25 cellular contexts compared by ENCODE assay signal in genomic region chr3:126107960-126108688, GRCh38. TPM values are rescaled to one million over a fixed set of nuclear protein-coding genes. Genes with fewer than 3 reads are reported as not detected.
DNase-seq lines count a peak whose midpoint lies in the region; ATAC-seq, FAIRE-seq and TF ChIP-seq lines count a peak whose summit lies in the region.
"Had no signal": no experiment of that assay in that cellular context is flagged by ENCODE, and none has a peak within 500 bp of the region (broad histone marks: within the 10 kb centered on the region; RNA-seq: fewer than 3 reads in every experiment).

No MANE protein-coding gene starts in this region.

- no peaks in the 10 kb centered on the region for H3K9me3 ChIP-seq in spleen
- H3K9me3 ChIP-seq: heart left ventricle, left lung, MG63 had no signal

- no peak for FAIRE-seq in bronchial epithelial cell (lab: Jason Lieb, UNC)

- H3K4me1 Mint-ChIP-seq in activated CD8-positive, alpha-beta memory T cell treated with anti-CD3 and anti-CD28 coated beads, Interleukin-2, amount 10 ng/mL, durations not matched to agents 7 days and 5 days, result peaks cover 3% of the 10 kb centered on the region
- H3K4me1 Mint-ChIP-seq in activated CD4-positive, alpha-beta T cell treated with anti-CD3 and anti-CD28 coated beads, Interleukin-2, amount 10 ng/mL, durations not matched to agents 24 days and 14 days, result no peaks in the 10 kb centered on the region

- intact Hi-C loops in spleen (cut with DNase I; ENCODE audit: low total_unique reads), result no loop called here
- intact Hi-C loops in activated CD4-positive, alpha-beta T cell treated with anti-CD3 and anti-CD28 coated beads, Interleukin-2, amount 10 ng/mL, durations not matched to agents 24 days and 14 days (cut with micrococcal nuclease), result no loop called here

- H3K4me3 Mint-ChIP-seq in activated CD8-positive, alpha-beta memory T cell treated with anti-CD3 and anti-CD28 coated beads, Interleukin-2, amount 10 ng/mL, durations not matched to agents 7 days and 5 days, result no peak overlapping the region
- no peak overlapping the region for H3K4me3 Mint-ChIP-seq in activated CD4-positive, alpha-beta T cell treated with anti-CD3 and anti-CD28 coated beads, Interleukin-2, amount 10 ng/mL, durations not matched to agents 24 days and 14 days
- H3K4me3 Mint-ChIP-seq: activated CD8-positive, alpha-beta T cell treated with anti-CD3 and anti-CD28 coated beads for 36 hours; CD8-positive, alpha-beta T cell; naive thymus-derived CD8-positive, alpha-beta T cell had no signal

- CTCF ChIA-PET in activated CD8-positive, alpha-beta memory T cell treated with anti-CD3 and anti-CD28 coated beads, Interleukin-2, amount 10 ng/mL, durations not matched to agents 7 days and 5 days (lab: Charles Lee), result no interaction called here

- no peaks in the 10 kb centered on the region for H3K27me3 Mint-ChIP-seq in activated CD8-positive, alpha-beta memory T cell treated with anti-CD3 and anti-CD28 coated beads, Interleukin-2, amount 10 ng/mL, durations not matched to agents 7 days and 5 days
- no peaks in the 10 kb centered on the region for H3K27me3 Mint-ChIP-seq in activated CD4-positive, alpha-beta T cell treated with anti-CD3 and anti-CD28 coated beads, Interleukin-2, amount 10 ng/mL, durations not matched to agents 24 days and 14 days
- H3K27me3 Mint-ChIP-seq: activated CD8-positive, alpha-beta T cell treated with anti-CD3 and anti-CD28 coated beads for 36 hours had no signal

- no peak for ATAC-seq in activated CD8-positive, alpha-beta memory T cell treated with anti-CD3 and anti-CD28 coated beads, Interleukin-2, amount 10 ng/mL, durations not matched to agents 7 days and 5 days
- ATAC-seq in GM19467 (IDR thresholded peaks at IDR 0.05; ENCODE audit: unreplicated experiment), result no peak
- ATAC-seq: activated CD8-positive, alpha-beta T cell treated with anti-CD3 and anti-CD28 coated beads for 36 hours; CD8-positive, alpha-beta T cell; heart left ventricle; left lung; naive thymus-derived CD8-positive, alpha-beta T cell had no signal

- H3K36me3 ChIP-seq in bronchial epithelial cell (ENCODE audit: control insufficient read depth, insufficient read depth, low read length), result no peaks in the 10 kb centered on the region
- H3K36me3 ChIP-seq in spleen, result no peaks in the 10 kb centered on the region
- H3K36me3 ChIP-seq: left lung, MG63 had no signal

- H3K27ac Mint-ChIP-seq in activated CD8-positive, alpha-beta memory T cell treated with anti-CD3 and anti-CD28 coated beads, Interleukin-2, amount 10 ng/mL, durations not matched to agents 7 days and 5 days, result no peak overlapping the region
- no peak overlapping the region for H3K27ac Mint-ChIP-seq in activated CD4-positive, alpha-beta T cell treated with anti-CD3 and anti-CD28 coated beads, Interleukin-2, amount 10 ng/mL, durations not matched to agents 24 days and 14 days
- H3K27ac Mint-ChIP-seq: activated CD8-positive, alpha-beta T cell treated with anti-CD3 and anti-CD28 coated beads for 36 hours; CD8-positive, alpha-beta T cell had no signal

- no peak overlapping the region for H3K27ac ChIP-seq in spleen
- H3K27ac ChIP-seq: heart left ventricle, left lung, parathyroid adenoma had no signal

- H3K36me3 Mint-ChIP-seq in activated CD8-positive, alpha-beta memory T cell treated with anti-CD3 and anti-CD28 coated beads, Interleukin-2, amount 10 ng/mL, durations not matched to agents 7 days and 5 days, result no peaks in the 10 kb centered on the region
- H3K36me3 Mint-ChIP-seq in activated CD4-positive, alpha-beta T cell treated with anti-CD3 and anti-CD28 coated beads, Interleukin-2, amount 10 ng/mL, durations not matched to agents 24 days and 14 days (ENCODE audit: low read depth), result no peaks in the 10 kb centered on the region
- H3K36me3 Mint-ChIP-seq: CD8-positive, alpha-beta T cell; naive thymus-derived CD8-positive, alpha-beta T cell had no signal

- H3K4me1 ChIP-seq in spleen, result no peaks in the 10 kb centered on the region
- H3K4me1 ChIP-seq: left lung, parathyroid adenoma had no signal

- TF ChIP-seq CTCF in bronchial epithelial cell (IDR thresholded peaks at IDR 0.05; ENCODE audit: insufficient read depth, low read length, severe bottlenecking), result no peak
- no peak for TF ChIP-seq CTCF in spleen (IDR thresholded peaks at IDR 0.05 in 8 of 11, conservative IDR thresholded peaks at IDR 0.05 in 3 of 11)

- H3K4me3 ChIP-seq in bronchial epithelial cell (ENCODE audit: low read depth, low read length), result no peak overlapping the region
- H3K4me3 ChIP-seq in spleen, result no peak overlapping the region
- H3K4me3 ChIP-seq: heart left ventricle, left lung, MG63 had no signal

- H3K9me3 Mint-ChIP-seq in activated CD8-positive, alpha-beta memory T cell treated with anti-CD3 and anti-CD28 coated beads, Interleukin-2, amount 10 ng/mL, durations not matched to agents 7 days and 5 days (ENCODE audit: low read depth), result no peaks in the 10 kb centered on the region
- H3K9me3 Mint-ChIP-seq in activated CD4-positive, alpha-beta T cell treated with anti-CD3 and anti-CD28 coated beads, Interleukin-2, amount 10 ng/mL, durations not matched to agents 24 days and 14 days, result no peaks in the 10 kb centered on the region
- H3K9me3 Mint-ChIP-seq: activated CD8-positive, alpha-beta T cell treated with anti-CD3 and anti-CD28 coated beads for 36 hours; CD8-positive, alpha-beta T cell; naive thymus-derived CD8-positive, alpha-beta T cell had no signal

- 86 to 96% (median 92%) methylated on average over 8 of the region's 8 CpGs for WGBS in spleen, 5 donors

- TF ChIP-seq POLR2A in spleen (IDR thresholded peaks at IDR 0.05), result no peak

- DNase-seq in activated CD8-positive, alpha-beta memory T cell treated with anti-CD3 and anti-CD28 coated beads, Interleukin-2, amount 50 U/mL, for 48 hours, result peak; percentile 29
- no peak for DNase-seq in activated CD8-positive, alpha-beta memory T cell treated with anti-CD3 and anti-CD28 coated beads, Interleukin-2, amount 10 ng/mL, durations not matched to agents 7 days and 5 days
- peak; percentile 4 for DNase-seq in bronchial epithelial cell (ENCODE audit: low read depth)
- peak; percentile 32 for DNase-seq in myocyte (ENCODE audit: low read depth)
- peak; percentile 67 for DNase-seq in spleen
- DNase-seq in SIG-M5 treated with dmso at 0.1 percent for 504 hours (lab: John Stamatoyannopoulos, UW; ENCODE audit: unreplicated experiment), result no peak
- no peak for DNase-seq in activated CD4-positive, alpha-beta T cell treated with anti-CD3 and anti-CD28 coated beads, Interleukin-2, amount 10 ng/mL, durations not matched to agents 24 days and 14 days
- DNase-seq: activated CD8-positive, alpha-beta T cell treated with anti-CD3 and anti-CD28 coated beads for 36 hours; activated naive CD4-positive, alpha-beta T cell treated with anti-CD3 and anti-CD28 coated beads, Interleukin-2, amount 50 U/mL, for 16 hours; AML-193; aorta; caudate nucleus; DMS153; foreskin fibroblast; heart left ventricle; MG63; NCI-H1417; NCI-H2081 treated with DMSO at 0.1 percent for 48 hours; NCI-H345; T-helper 9 cell had no signal

- H3K27me3 ChIP-seq in bronchial epithelial cell (ENCODE audit: control insufficient read depth, insufficient read depth, low read length) (no peaks in the 10 kb centered on the region), spleen (replicated peaks in 1 of 7) (no peaks in the 10 kb centered on the region)
- H3K27me3 ChIP-seq: heart left ventricle, left lung, MG63 had no signal

RNA-seq across cellular contexts. Expression of gene SLC41A3, which starts 24.2 kb away (rescaled TPM):
- 10 to 100 TPM; 22.5 to 23.8 TPM for total RNA-seq in activated CD8-positive, alpha-beta memory T cell treated with anti-CD3 and anti-CD28 coated beads, Interleukin-2, amount 10 ng/mL, durations not matched to agents 7 days and 5 days
- 40.1 and 61.6 TPM in 2 replicates for total RNA-seq in bronchial epithelial cell
- total RNA-seq in myocyte, result 99.1 and 133 TPM in 2 replicates
- polyA plus RNA-seq in myocyte (2012), result 44.2 TPM
- total RNA-seq in spleen, result 10 to 100 TPM; 28.9 to 43.7 (median 35.7) TPM
- polyA plus RNA-seq in spleen, result 10 to 100 TPM; 16.3 to 19.9 (median 19.4) TPM
- total RNA-seq in activated CD4-positive, alpha-beta T cell treated with anti-CD3 and anti-CD28 coated beads, Interleukin-2, amount 10 ng/mL, durations not matched to agents 24 days and 14 days, result 17.9 and 20.1 TPM in 2 replicates

Comparison
In these comparisons a context has a peak if more than half of its experiments do, and no peak if none do; other contexts are left out.
1. DNase-seq: peak in activated CD8-positive, alpha-beta memory T cell treated with anti-CD3 and anti-CD28 coated beads, Interleukin-2, amount 50 U/mL, for 48 hours (single experiment), bronchial epithelial cell (single experiment), myocyte (single experiment) and spleen (single experiment); none in activated CD8-positive, alpha-beta memory T cell treated with anti-CD3 and anti-CD28 coated beads, Interleukin-2, amount 10 ng/mL, durations not matched to agents 7 days and 5 days (single experiment), SIG-M5 treated with dmso at 0.1 percent for 504 hours (single experiment) and activated CD4-positive, alpha-beta T cell treated with anti-CD3 and anti-CD28 coated beads, Interleukin-2, amount 10 ng/mL, durations not matched to agents 24 days and 14 days (single experiment).